Comparison of ENCODE assay signal across 19 cellular contexts in genomic region chr20:46594725-46595124, GRCh38. TPM values are rescaled to one million over a fixed set of nuclear protein-coding genes. Genes with fewer than 3 reads are reported as not detected.
A peak's percentile ranks its signal among the peaks of the same experiment; 100 is the strongest.
DNase-seq lines count a peak whose midpoint lies in the region; ATAC-seq, FAIRE-seq and TF ChIP-seq lines count a peak whose summit lies in the region.
"Had no signal": no experiment of that assay in that cellular context is flagged by ENCODE, and none has a peak within 500 bp of the region (broad histone marks: within the 10 kb centered on the region; RNA-seq: fewer than 3 reads in every experiment).

No MANE protein-coding gene starts in this region.

- intact Hi-C loops in CD4-positive, alpha-beta memory T cell (cut with micrococcal nuclease), result no loop called here

- DNase-seq in GM23338 (ENCODE audit: low spot score) (peak; percentile 35), HTR-8/SVneo (ENCODE audit: insufficient read length, low spot score) (no peak), NCI-H1436 (lab: John Stamatoyannopoulos, UW) (no peak), cerebellum (ENCODE audit: low spot score) (no peak)
- DNase-seq in CD4-positive, alpha-beta memory T cell, result no peak
- DNase-seq: C1 segment of cervical spinal cord; Caco-2; CD8-positive, alpha-beta T cell; DMS153; DND-41; H7; HCEC 1CT had no signal

- POLR2A ChIA-PET in CD4-positive, alpha-beta memory T cell (lab: Charles Lee; ENCODE audit: partially characterized antibody), result no interaction called here

- no peak overlapping the region for H3K4me3 Mint-ChIP-seq in GM23338
- H3K4me3 Mint-ChIP-seq in activated T-helper 17 cell treated with anti-CD3 and anti-CD28 coated beads, Interleukin-2, amount 50 U/mL, for 72 hours, result no peak overlapping the region
- no peak overlapping the region for H3K4me3 Mint-ChIP-seq in CD4-positive, alpha-beta memory T cell
- H3K4me3 Mint-ChIP-seq: CD8-positive, alpha-beta T cell had no signal

- FAIRE-seq in HTR-8/SVneo (lab: Jason Lieb, UNC), result peak; percentile 38
- FAIRE-seq: G401.6, GM12892, H1 had no signal

- no peaks in the 10 kb centered on the region for H3K9me3 ChIP-seq in CD4-positive, alpha-beta memory T cell (ENCODE audit: control insufficient read depth in 1 of 2, low read length in 2 of 2)
- H3K9me3 ChIP-seq: Caco-2 had no signal

- peaks cover 3% of the 10 kb centered on the region for H3K27me3 Mint-ChIP-seq in GM23338 (ENCODE audit: insufficient read depth, low read depth, poor library complexity)
- H3K27me3 Mint-ChIP-seq in activated T-helper 17 cell treated with anti-CD3 and anti-CD28 coated beads, Interleukin-2, amount 50 U/mL, for 72 hours, result peaks cover 18% of the 10 kb centered on the region
- peaks cover 11 to 12% of the 10 kb centered on the region in 2 donors for H3K27me3 Mint-ChIP-seq in CD4-positive, alpha-beta memory T cell

- CTCF ChIA-PET in CD4-positive, alpha-beta memory T cell (lab: Charles Lee; ENCODE audit: partially characterized antibody), result no interaction called here

- H3K4me3 ChIP-seq in GM23338, result no peak overlapping the region
- no peak overlapping the region for H3K4me3 ChIP-seq in CD4-positive, alpha-beta memory T cell (ENCODE audit: low read length in 2 of 2)

- peak overlapping the region; percentile 83 for H3K27ac ChIP-seq in GM23338 (ENCODE audit: low read depth)
- no peak overlapping the region for H3K27ac ChIP-seq in CD4-positive, alpha-beta memory T cell (ENCODE audit: low read depth, low read length)

- H2AFZ ChIP-seq in GM23338, result no peak overlapping the region

- no peak overlapping the region for H3K27ac Mint-ChIP-seq in GM23338
- H3K27ac Mint-ChIP-seq in activated T-helper 17 cell treated with anti-CD3 and anti-CD28 coated beads, Interleukin-2, amount 50 U/mL, for 72 hours, result no peak overlapping the region
- H3K27ac Mint-ChIP-seq in CD4-positive, alpha-beta memory T cell, result no peak overlapping the region
- H3K27ac Mint-ChIP-seq: CD8-positive, alpha-beta T cell had no signal

- H3K79me2 ChIP-seq in GM23338 (replicated peaks; ENCODE audit: insufficient read depth), result no peaks in the 10 kb centered on the region

- H3F3A ChIP-seq in GM23338 (replicated peaks; ENCODE audit: low read depth), result 0 out of 2 replicates have a peak, but pooled peaks cover 3% of the 10 kb centered on the region

- TF ChIP-seq CTCF in GM23338 (conservative IDR thresholded peaks at IDR 0.05; ENCODE audit: low read depth in 2 of 2), result no peak

- ATAC-seq in GM23338, result peak; percentile 32
- ATAC-seq in activated T-helper 17 cell treated with anti-CD3 and anti-CD28 coated beads, Interleukin-2, amount 50 U/mL, for 72 hours (replicated peaks), result peak; percentile 29
- ATAC-seq: CD8-positive, alpha-beta T cell had no signal

- H3K27me3 ChIP-seq in GM23338 (ENCODE audit: insufficient read depth), result no peaks in the 10 kb centered on the region
- H3K27me3 ChIP-seq in CD4-positive, alpha-beta memory T cell (ENCODE audit: insufficient read depth, low read length), result no peaks in the 10 kb centered on the region

- peak overlapping the region; percentile 11 for H3K4me2 ChIP-seq in GM23338

- H3K36me3 ChIP-seq in GM23338 (ENCODE audit: insufficient read depth), result no peaks in the 10 kb centered on the region
- no peaks in the 10 kb centered on the region for H3K36me3 ChIP-seq in CD4-positive, alpha-beta memory T cell (ENCODE audit: insufficient read depth, low read length)

- no peaks in the 10 kb centered on the region for H3K9me3 Mint-ChIP-seq in GM23338
- H3K9me3 Mint-ChIP-seq in activated T-helper 17 cell treated with anti-CD3 and anti-CD28 coated beads, Interleukin-2, amount 50 U/mL, for 72 hours, result no peaks in the 10 kb centered on the region
- no peaks in the 10 kb centered on the region for H3K9me3 Mint-ChIP-seq in CD4-positive, alpha-beta memory T cell
- H3K9me3 Mint-ChIP-seq: CD8-positive, alpha-beta T cell had no signal

- H4K20me1 ChIP-seq in GM23338 (replicated peaks; ENCODE audit: insufficient read depth), result no peaks in the 10 kb centered on the region

- no peaks in the 10 kb centered on the region for H3K9me2 ChIP-seq in GM23338 (ENCODE audit: insufficient read depth)

- H3K36me3 Mint-ChIP-seq in GM23338 (ENCODE audit: low read depth), result peaks cover 5% of the 10 kb centered on the region; the same call in 1 of the 3 replicates
- H3K36me3 Mint-ChIP-seq in activated T-helper 17 cell treated with anti-CD3 and anti-CD28 coated beads, Interleukin-2, amount 50 U/mL, for 72 hours (ENCODE audit: low read depth), result no peaks in the 10 kb centered on the region
- no peaks in the 10 kb centered on the region for H3K36me3 Mint-ChIP-seq in CD4-positive, alpha-beta memory T cell
- H3K36me3 Mint-ChIP-seq: CD8-positive, alpha-beta T cell had no signal

- peaks cover 22% of the 10 kb centered on the region for H3K4me1 Mint-ChIP-seq in GM23338
- no peaks in the 10 kb centered on the region for H3K4me1 Mint-ChIP-seq in activated T-helper 17 cell treated with anti-CD3 and anti-CD28 coated beads, Interleukin-2, amount 50 U/mL, for 72 hours
- H3K4me1 Mint-ChIP-seq in CD4-positive, alpha-beta memory T cell, result no peaks in the 10 kb centered on the region

- peaks cover 22% of the 10 kb centered on the region for H3K4me1 ChIP-seq in GM23338 (ENCODE audit: insufficient read depth)
- no peaks in the 10 kb centered on the region for H3K4me1 ChIP-seq in CD4-positive, alpha-beta memory T cell (ENCODE audit: insufficient read depth, low read length)
- H3K4me1 ChIP-seq: Caco-2 had no signal

TF ChIP-seq in GM23338, 12 proteins besides CTCF, POLR2A, EP300 and RAD21 (continues in another document):
- TF ChIP-seq ETS1 (IDR thresholded peaks at IDR 0.05) (no peak), ZNF114 (CRISPR knock-in tag; IDR thresholded peaks at IDR 0.05) (no peak), JUNB (IDR thresholded peaks at IDR 0.05; ENCODE audit: unreplicated experiment) (no peak), POLR2AphosphoS5 (IDR thresholded peaks at IDR 0.05; ENCODE audit: low read depth) (no peak), STAT1 (IDR thresholded peaks at IDR 0.05; ENCODE audit: unreplicated experiment) (no peak), NANOG (IDR thresholded peaks at IDR 0.05; ENCODE audit: borderline replicate concordance) (no peak), EZH2 (IDR thresholded peaks at IDR 0.05; ENCODE audit: low read depth, unreplicated experiment) (no peak), ZNF331 (CRISPR knock-in tag; IDR thresholded peaks at IDR 0.05; ENCODE audit: low read depth) (no peak)

RNA-seq across cellular contexts. Expression of gene OCSTAMP, which starts 44.3 kb away (rescaled TPM):
- total RNA-seq in GM23338 (2014; rRNA removed; shearing (Covaris generic)), result 0.45 TPM in 1 of 2 replicates, not detected in the other
- 0.32 TPM in 1 of 2 replicates, not detected in the other for polyA plus RNA-seq in GM23338 (2016; fragmentation: Nextera tagmentation; extraction: Ambion mirVana)
- total RNA-seq in activated T-helper 17 cell treated with anti-CD3 and anti-CD28 coated beads, Interleukin-2, amount 50 U/mL, for 72 hours, result 1 to 10 TPM in 1 of 2 donors, under 1 TPM in 1; 0.11 to 1.1 TPM
- not detected for total RNA-seq in CD4-positive, alpha-beta memory T cell
- not detected for polyA plus RNA-seq in CD4-positive, alpha-beta memory T cell
- not detected for total RNA-seq in cerebellum
- total RNA-seq: A172; A673; Caco-2; CD8-positive, alpha-beta T cell; H7 had no signal
- polyA plus RNA-seq: BJ had no signal

RNA-seq across cellular contexts. Expression of gene SLC13A3, which starts 56.5 kb away (rescaled TPM):
- total RNA-seq in GM23338 (2014; rRNA removed; shearing (Covaris generic)), result 8.6 and 9.3 TPM in 2 replicates
- polyA plus RNA-seq in GM23338 (2016; fragmentation: Nextera tagmentation; extraction: Ambion mirVana), result 7.2 and 9.1 TPM in 2 replicates
- total RNA-seq in activated T-helper 17 cell treated with anti-CD3 and anti-CD28 coated beads, Interleukin-2, amount 50 U/mL, for 72 hours, result not detected
- total RNA-seq in CD4-positive, alpha-beta memory T cell, result under 1 TPM in 1 of 2 experiments, not detected in 1; 0.36 TPM
- polyA plus RNA-seq in CD4-positive, alpha-beta memory T cell, result not detected
- total RNA-seq in cerebellum, result 9.8 TPM
- total RNA-seq: A172 had no signal
